Comparison of ENCODE assay signal across 7 cellular contexts in the genomic region with DNA sequence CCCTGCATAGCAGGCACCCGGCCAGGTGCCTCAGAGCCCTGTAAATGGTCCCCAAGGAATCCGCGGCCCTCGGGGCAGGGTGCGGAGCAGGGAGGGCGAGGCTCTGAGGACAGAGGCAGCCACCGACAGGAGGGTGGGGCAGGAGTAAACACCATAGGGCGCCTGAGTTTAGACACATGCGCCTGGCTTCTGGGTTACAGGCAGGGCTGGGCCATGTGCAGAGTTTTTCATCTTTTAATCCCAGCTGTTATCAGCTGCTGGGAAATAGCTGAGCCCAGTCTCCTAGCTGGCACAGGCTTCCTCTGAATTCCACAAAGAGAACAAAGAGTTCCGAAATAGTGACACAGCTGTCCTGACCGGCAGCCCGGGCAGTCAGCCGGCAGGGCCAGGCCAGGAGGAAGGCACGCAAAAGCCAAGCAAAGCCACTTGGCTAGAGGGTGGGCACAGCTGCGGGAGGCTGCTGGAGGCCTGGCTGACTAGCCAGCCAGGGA.
A peak's percentile ranks its signal among the peaks of the same experiment; 100 is the strongest.
DNase-seq lines count a peak whose midpoint lies in the region; ATAC-seq and TF ChIP-seq lines count a peak whose summit lies in the region.

No MANE protein-coding gene starts in this region.

- no peaks in the 10 kb centered on the region for H3K36me3 Mint-ChIP-seq in activated T-cell treated with anti-CD3 and anti-CD28 coated beads, Interleukin-2, amount 50 U/mL, for 72 hours (ENCODE audit: insufficient read depth in 2 of 2)

- TF ChIP-seq CTCF in right lobe of liver (IDR thresholded peaks at IDR 0.05) (no peak), suprapubic skin (IDR thresholded peaks at IDR 0.05) (no peak)

- H3K36me3 ChIP-seq in right lobe of liver, result no peaks in the 10 kb centered on the region
- H3K36me3 ChIP-seq in suprapubic skin, result no peaks in the 10 kb centered on the region

- H3K27ac Mint-ChIP-seq in activated T-cell treated with anti-CD3 and anti-CD28 coated beads, Interleukin-2, amount 50 U/mL, for 72 hours, result no peak overlapping the region

- H3K9me3 ChIP-seq in right lobe of liver (no peaks in the 10 kb centered on the region), suprapubic skin (no peaks in the 10 kb centered on the region)

- peaks cover 6% of the 10 kb centered on the region for H3K4me1 Mint-ChIP-seq in activated T-cell treated with anti-CD3 and anti-CD28 coated beads, Interleukin-2, amount 50 U/mL, for 72 hours (ENCODE audit: low read depth)

- WGBS in right lobe of liver (ENCODE audit: insufficient coverage, low coverage, low lambda C conversion rate, missing lambda C conversion rate), result 0% methylated on average over 5 of the region's 15 CpGs
- WGBS in suprapubic skin, result 14% methylated on average over 6 of the region's 15 CpGs

- TF ChIP-seq POLR2A in right lobe of liver (IDR thresholded peaks at IDR 0.05), result peak; percentile 51
- no peak for TF ChIP-seq POLR2A in suprapubic skin (IDR thresholded peaks at IDR 0.05)

- H3K4me1 ChIP-seq in right lobe of liver (peaks cover 6 to 53% (median 26%) of the 10 kb centered on the region in 4 donors), suprapubic skin (peaks cover 23% of the 10 kb centered on the region)

- peak; percentile 73 to 87 (median 80) for ATAC-seq in right lobe of liver
- ATAC-seq in activated T-cell treated with anti-CD3 and anti-CD28 coated beads, Interleukin-2, amount 50 U/mL, for 72 hours (replicated peaks in 1 of 2), result no peak
- ATAC-seq in HG03565 (IDR thresholded peaks at IDR 0.05; ENCODE audit: unreplicated experiment), result no peak

- no peaks in the 10 kb centered on the region for H3K27me3 Mint-ChIP-seq in activated T-cell treated with anti-CD3 and anti-CD28 coated beads, Interleukin-2, amount 50 U/mL, for 72 hours (ENCODE audit: low read depth)

- H3K27ac ChIP-seq in cingulate gyrus (ENCODE audit: low read depth, low read length) (peak overlapping the region; percentile 98), right lobe of liver (peak overlapping the region; percentile 39 to 61 (median 56)), suprapubic skin (peak overlapping the region; percentile 36)

- H3K4me3 ChIP-seq in right lobe of liver (no peak overlapping the region), suprapubic skin (no peak overlapping the region)

- peak; percentile 16 for DNase-seq in NCI-H460 (ENCODE audit: extremely low read depth, low read depth)
- DNase-seq in right lobe of liver, result peak; percentile 76 to 88 (median 86)
- no peak for DNase-seq in suprapubic skin (ENCODE audit: low spot score in 2 of 2)
- DNase-seq in NCI-H1417 treated with DMSO at 0.1 percent for 48 hours (lab: John Stamatoyannopoulos, UW), result no peak
- no peak for DNase-seq in activated T-cell treated with anti-CD3 and anti-CD28 coated beads, Interleukin-2, amount 50 U/mL, for 72 hours

- intact Hi-C loops in right lobe of liver (cut with DNase I), result no loop called here

- H3K9me3 Mint-ChIP-seq in activated T-cell treated with anti-CD3 and anti-CD28 coated beads, Interleukin-2, amount 50 U/mL, for 72 hours, result no peaks in the 10 kb centered on the region

- no peak for TF ChIP-seq EP300 in suprapubic skin (IDR thresholded peaks at IDR 0.05)

- H3K4me3 Mint-ChIP-seq in activated T-cell treated with anti-CD3 and anti-CD28 coated beads, Interleukin-2, amount 50 U/mL, for 72 hours, result no peak overlapping the region

- H3K27me3 ChIP-seq in right lobe of liver, result no peaks in the 10 kb centered on the region
- peaks cover 5% of the 10 kb centered on the region for H3K27me3 ChIP-seq in suprapubic skin

Comparison
In these comparisons a context has a peak if more than half of its experiments do, and no peak if none do; other contexts are left out.
1. DNase-seq: peak in NCI-H460 (single experiment) and right lobe of liver (3 of 3); none in suprapubic skin (0 of 2), NCI-H1417 treated with DMSO at 0.1 percent for 48 hours (single experiment) and activated T-cell treated with anti-CD3 and anti-CD28 coated beads, Interleukin-2, amount 50 U/mL, for 72 hours (0 of 2).
2. H3K27ac ChIP-seq: peak in every context shown above with its lines; median percentile 98 in cingulate gyrus; 56 in right lobe of liver; 36 in suprapubic skin.
3. ATAC-seq: peak in right lobe of liver (4 of 4); none in activated T-cell treated with anti-CD3 and anti-CD28 coated beads, Interleukin-2, amount 50 U/mL, for 72 hours (0 of 2) and HG03565 (single experiment).